8 cellular contexts compared by ENCODE assay signal in the genomic region with DNA sequence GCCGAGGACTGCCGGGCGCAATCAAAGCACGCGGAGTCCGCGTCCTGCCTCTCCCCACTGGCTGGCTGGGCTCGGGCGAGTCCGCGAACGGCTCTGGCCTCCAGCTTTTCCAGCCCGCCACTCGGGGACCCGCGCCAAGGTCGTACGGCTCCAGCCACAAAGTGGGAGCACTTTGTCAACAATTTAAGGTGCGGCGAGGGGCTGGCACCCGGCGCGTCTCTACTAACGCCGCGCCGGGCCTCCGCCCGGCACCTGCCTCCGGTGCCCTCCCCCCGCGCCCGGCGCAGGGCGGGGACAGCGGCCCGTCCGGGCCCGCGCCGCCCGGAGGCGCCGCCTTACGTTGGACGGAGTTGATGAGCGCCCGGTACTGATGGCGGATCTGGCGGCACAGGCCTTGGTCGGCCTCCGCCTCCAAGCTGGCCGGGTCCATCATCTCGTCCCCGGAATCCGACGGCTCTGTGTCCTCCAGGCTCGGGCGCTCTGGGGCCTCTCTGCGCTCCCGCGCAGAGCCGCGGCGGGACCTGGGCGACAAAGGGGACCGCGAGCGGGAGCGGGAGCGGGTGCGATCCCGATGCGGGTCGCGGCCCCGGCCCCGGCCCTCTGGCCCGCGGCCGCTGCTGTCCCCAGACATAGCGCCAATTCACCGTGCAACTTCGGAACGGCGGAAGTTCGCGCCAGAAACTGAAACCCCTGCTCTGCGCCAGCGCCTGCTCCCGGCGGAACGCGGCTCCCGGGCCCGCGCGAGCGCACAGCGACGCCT.
DNase-seq lines count a peak whose midpoint lies in the region; ATAC-seq and TF ChIP-seq lines count a peak whose summit lies in the region.

A gene with protein sequence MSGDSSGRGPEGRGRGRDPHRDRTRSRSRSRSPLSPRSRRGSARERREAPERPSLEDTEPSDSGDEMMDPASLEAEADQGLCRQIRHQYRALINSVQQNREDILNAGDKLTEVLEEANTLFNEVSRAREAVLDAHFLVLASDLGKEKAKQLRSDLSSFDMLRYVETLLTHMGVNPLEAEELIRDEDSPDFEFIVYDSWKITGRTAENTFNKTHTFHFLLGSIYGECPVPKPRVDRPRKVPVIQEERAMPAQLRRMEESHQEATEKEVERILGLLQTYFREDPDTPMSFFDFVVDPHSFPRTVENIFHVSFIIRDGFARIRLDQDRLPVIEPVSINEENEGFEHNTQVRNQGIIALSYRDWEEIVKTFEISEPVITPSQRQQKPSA (minus strand): TSS at position 683 of the 760 bp plus-strand sequence. CDS start 52 bp downstream, at position 631.

- peaks cover 13% of the 10 kb centered on the region for H3K4me1 Mint-ChIP-seq in memory B cell

- H3K9me3 Mint-ChIP-seq in memory B cell, result no peaks in the 10 kb centered on the region

- peak; percentile 83 for DNase-seq in NCI-H748 (lab: John Stamatoyannopoulos, UW; ENCODE audit: unreplicated experiment)
- DNase-seq in activated CD8-positive, alpha-beta memory T cell treated with anti-CD3 and anti-CD28 coated beads for 24 hours, result peak; percentile 90
- DNase-seq in effector memory CD4-positive, alpha-beta T cell, result peak; percentile 10 to 40 (median 32)
- peak; percentile 58 to 63 for DNase-seq in memory B cell (ENCODE audit: low spot score in 2 of 2)
- DNase-seq in stimulated activated CD8-positive, alpha-beta memory T cell treated with anti-CD3 and anti-CD28 coated beads, Interleukin-12 subunit alpha, Interleukin-12 subunit beta, amount 100 ng/mL, for 1 hour (ENCODE audit: low read depth), result peak; percentile 44

- H3K27ac Mint-ChIP-seq in memory B cell, result no peak within 1 kb of the TSS

- H3K9ac ChIP-seq in BLaER1, result peak within 1 kb of the TSS; percentile 93

- peak within 1 kb of the TSS; percentile 98 for H3K27ac ChIP-seq in BLaER1
- H3K27ac ChIP-seq in effector memory CD4-positive, alpha-beta T cell (ENCODE audit: insufficient read depth, low read length, poor library complexity, severe bottlenecking), result peak within 1 kb of the TSS; percentile 68

- H4K20me1 ChIP-seq in BLaER1, result peaks cover 31% of the 10 kb centered on the region

- no peaks in the 10 kb centered on the region for H3K27me3 ChIP-seq in BLaER1
- H3K27me3 ChIP-seq in effector memory CD4-positive, alpha-beta T cell (replicated peaks; ENCODE audit: control insufficient read depth, insufficient read depth, low read length, poor library complexity, severe bottlenecking), result no peaks in the 10 kb centered on the region

- peaks cover 6% of the 10 kb centered on the region for H3K36me3 Mint-ChIP-seq in memory B cell

- H3K27me3 Mint-ChIP-seq in memory B cell, result no peaks in the 10 kb centered on the region

- TF ChIP-seq POLR2A in GM18951 (IDR thresholded peaks at IDR 0.05; ENCODE audit: extremely low read depth, insufficient read depth, insufficient read length), result peak; percentile 85

- H3K9me3 ChIP-seq in BLaER1, result peaks cover 32% of the 10 kb centered on the region
- no peaks in the 10 kb centered on the region for H3K9me3 ChIP-seq in effector memory CD4-positive, alpha-beta T cell (ENCODE audit: control insufficient read depth, low read length)

- H3K36me3 ChIP-seq in BLaER1, result peaks cover 36% of the 10 kb centered on the region
- H3K36me3 ChIP-seq in effector memory CD4-positive, alpha-beta T cell (ENCODE audit: control insufficient read depth, insufficient read depth, low read length), result no peaks in the 10 kb centered on the region

- peaks cover 21% of the 10 kb centered on the region for H3K4me1 ChIP-seq in BLaER1
- peaks cover 9% of the 10 kb centered on the region for H3K4me1 ChIP-seq in effector memory CD4-positive, alpha-beta T cell (ENCODE audit: control insufficient read depth, insufficient read depth, low read length, poor library complexity, severe bottlenecking)

- in situ Hi-C loops in GM18951 (cut with MboI; ENCODE audit: low sequenced_read_pairs, unreplicated experiment), result no loop called here

- H3K4me3 Mint-ChIP-seq in memory B cell, result peak within 1 kb of the TSS; percentile 75

- peak within 1 kb of the TSS; percentile 95 for H3K4me3 ChIP-seq in BLaER1
- peak within 1 kb of the TSS; percentile 95 for H3K4me3 ChIP-seq in effector memory CD4-positive, alpha-beta T cell (ENCODE audit: insufficient read depth, low read depth, low read length, poor library complexity, severe bottlenecking)

- H3K4me2 ChIP-seq in BLaER1, result peak within 1 kb of the TSS; percentile 91

- ATAC-seq in HG03175 (IDR thresholded peaks at IDR 0.05; ENCODE audit: unreplicated experiment) (peak; percentile 83), memory B cell (ENCODE audit: low read depth) (peak; percentile 83)

Comparison
In these comparisons a context has a peak if more than half of its experiments do, and no peak if none do; other contexts are left out.
1. Peak in every context shown above with its lines: DNase-seq, ATAC-seq, H3K4me3 ChIP-seq and H3K27ac ChIP-seq.
2. DNase-seq: peak in every context shown above with its lines; median percentile 90 in activated CD8-positive, alpha-beta memory T cell treated with anti-CD3 and anti-CD28 coated beads for 24 hours; 83 in NCI-H748; 60 in memory B cell; 44 in stimulated activated CD8-positive, alpha-beta memory T cell treated with anti-CD3 and anti-CD28 coated beads, Interleukin-12 subunit alpha, Interleukin-12 subunit beta, amount 100 ng/mL, for 1 hour; 32 in effector memory CD4-positive, alpha-beta T cell.